Comparison of ENCODE assay signal across 26 cellular contexts in genomic region chr12:125083092-125083491, GRCh38.
"Had no signal": no experiment of that assay in that cellular context is flagged by ENCODE, and none has a peak within 500 bp of the region (broad histone marks: within the 10 kb centered on the region; RNA-seq: fewer than 3 reads in every experiment).

No MANE protein-coding gene starts in this region.

- H3K27ac Mint-ChIP-seq: mesothelial cell of epicardium; neural progenitor cell; stimulated activated memory B cell treated with anti-CD40 and anti-IgM and Interleukin-4, amounts not matched to agents 10 μg/mL and 1 μg/mL and 100 μg/mL, for 72 hours; type B pancreatic cell had no signal

- H3K9ac ChIP-seq: neural progenitor cell, parathyroid adenoma had no signal

- H3K36me3 ChIP-seq: neural progenitor cell, prostate gland had no signal

- H3K4me3 ChIP-seq: dorsolateral prefrontal cortex, gastrocnemius medialis, left lung, mucosa of descending colon, neural progenitor cell, prostate gland, sigmoid colon, testis, tibial artery had no signal

- H3K27me3 Mint-ChIP-seq: naive thymus-derived CD4-positive, alpha-beta T cell; stimulated activated memory B cell treated with anti-CD40 and anti-IgM and Interleukin-4, amounts not matched to agents 10 μg/mL and 1 μg/mL and 100 μg/mL, for 72 hours; type B pancreatic cell had no signal

- H3K9me3 ChIP-seq: gastrocnemius medialis, left lung, mucosa of descending colon, prostate gland, sigmoid colon, testis, tibial artery had no signal

- H3K4me1 Mint-ChIP-seq: mesothelial cell of epicardium; stimulated activated memory B cell treated with anti-CD40 and anti-IgM and Interleukin-4, amounts not matched to agents 10 μg/mL and 1 μg/mL and 100 μg/mL, for 72 hours had no signal

- H3K9me3 Mint-ChIP-seq: mesothelial cell of epicardium; naive thymus-derived CD4-positive, alpha-beta T cell; nephron; stimulated activated memory B cell treated with anti-CD40 and anti-IgM and Interleukin-4, amounts not matched to agents 10 μg/mL and 1 μg/mL and 100 μg/mL, for 72 hours; type B pancreatic cell had no signal

- H3K27ac ChIP-seq: epithelial cell of prostate, gastrocnemius medialis, left lung, neural progenitor cell, parathyroid adenoma, prostate gland, sigmoid colon, testis, tibial artery had no signal

- H3K4me1 ChIP-seq: left lung, neural progenitor cell, prostate gland, sigmoid colon, testis, tibial artery had no signal

- H3K4me2 ChIP-seq: neural progenitor cell had no signal

- DNase-seq: dorsolateral prefrontal cortex; effector CD4-positive, alpha-beta T cell; foreskin fibroblast; gastrocnemius medialis; head of caudate nucleus; left cardiac atrium; left lung; mesenchymal stem cell; naive thymus-derived CD4-positive, alpha-beta T cell; right cardiac atrium; sigmoid colon; stimulated activated CD4-positive, alpha-beta T cell treated with anti-CD3 and anti-CD28 coated beads, Interleukin-4, amount 100 ng/mL, for 4 hours; stimulated activated naive CD8-positive, alpha-beta T cell treated with anti-CD3 and anti-CD28 coated beads, Interleukin-15, Interleukin-2, amounts not matched to agents 100 U/mL and 50 U/mL, for 24 hours; substantia nigra; testis; tibial artery had no signal

- H2AFZ ChIP-seq: neural progenitor cell, parathyroid adenoma had no signal

- H3K79me2 ChIP-seq: parathyroid adenoma had no signal

- H3K27me3 ChIP-seq: dorsolateral prefrontal cortex, gastrocnemius medialis, left lung, neural progenitor cell, sigmoid colon, testis, tibial artery had no signal

- ATAC-seq: esophagus mucosa; gastrocnemius medialis; left cardiac atrium; left lung; mucosa of descending colon; naive thymus-derived CD4-positive, alpha-beta T cell; right cardiac atrium; stimulated activated memory B cell treated with anti-CD40 and anti-IgM and Interleukin-4, amounts not matched to agents 10 μg/mL and 1 μg/mL and 100 μg/mL, for 72 hours; stimulated activated naive CD8-positive, alpha-beta T cell treated with anti-CD3 and anti-CD28 coated beads, Interleukin-15, Interleukin-2, amounts not matched to agents 100 U/mL and 50 U/mL, for 24 hours had no signal

- H3K4me3 Mint-ChIP-seq: mesothelial cell of epicardium; naive thymus-derived CD4-positive, alpha-beta T cell; nephron; neural progenitor cell; stimulated activated memory B cell treated with anti-CD40 and anti-IgM and Interleukin-4, amounts not matched to agents 10 μg/mL and 1 μg/mL and 100 μg/mL, for 72 hours; type B pancreatic cell had no signal
